Comparison of ENCODE assay signal across 15 cellular contexts in genomic region chr15:47586653-47587224, GRCh38.
DNase-seq lines count a peak whose midpoint lies in the region; ATAC-seq and TF ChIP-seq lines count a peak whose summit lies in the region.
"Had no signal": no experiment of that assay in that cellular context is flagged by ENCODE, and none has a peak within 500 bp of the region (broad histone marks: within the 10 kb centered on the region; RNA-seq: fewer than 3 reads in every experiment).

No MANE protein-coding gene starts in this region.

- peaks cover 48% of the 10 kb centered on the region for H3K4me1 Mint-ChIP-seq in mesothelial cell of epicardium
- H3K4me1 Mint-ChIP-seq in T-helper 2 cell treated with Interferon-gamma antibody and Interleukin-4, amounts not matched to agents 5 μg/mL and 100 μg/mL, for 36 hours (ENCODE audit: low read depth) = no peaks in the 10 kb centered on the region

- no peak overlapping the region for H3K27ac ChIP-seq in foreskin keratinocyte
- H3K27ac ChIP-seq: psoas muscle, stomach had no signal

- H3K27me3 ChIP-seq in foreskin keratinocyte = no peaks in the 10 kb centered on the region
- H3K27me3 ChIP-seq: stomach had no signal

- peak; percentile 27 for DNase-seq in DMS153 treated with DMSO at 0.1 percent for 48 hours (lab: John Stamatoyannopoulos, UW; ENCODE audit: unreplicated experiment)
- DNase-seq in NCI-H1105 treated with DMSO at 0.1 percent for 48 hours (lab: John Stamatoyannopoulos, UW) = peak; percentile 85
- peak; percentile 91 for DNase-seq in NCI-H82 (lab: John Stamatoyannopoulos, UW)
- DNase-seq in mesothelial cell of epicardium (ENCODE audit: low spot score in 2 of 2, unreplicated experiment in 2 of 2) = no peak
- DNase-seq in SK-N-DZ (ENCODE audit: low spot score) = no peak
- DNase-seq in T-helper 2 cell treated with Interferon-gamma antibody and Interleukin-4, amounts not matched to agents 5 μg/mL and 100 μg/mL, for 36 hours (ENCODE audit: low spot score) = no peak
- no peak for DNase-seq in foreskin keratinocyte
- DNase-seq: activated T-cell treated with anti-CD3 and anti-CD28 coated beads, Interleukin-2, amount 50 U/mL, for 4 hours; anterior cingulate cortex; Calu3; NCI-H526 treated with DMSO at 0.1 percent for 48 hours; stimulated activated CD4-positive, alpha-beta T cell treated with anti-CD3 and anti-CD28 coated beads, Interleukin-4, amount 100 ng/mL, for 24 hours; stomach had no signal

- no peak for ATAC-seq in foreskin keratinocyte
- ATAC-seq: activated T-cell treated with anti-CD3 and anti-CD28 coated beads, Interleukin-2, amount 50 U/mL, for 4 hours; psoas muscle; SK-N-SH treated with all-trans-retinoic acid at 6 μM for 48 hours had no signal

- H3K27ac Mint-ChIP-seq in mesothelial cell of epicardium = peak overlapping the region; percentile 95
- no peak overlapping the region for H3K27ac Mint-ChIP-seq in T-helper 2 cell treated with Interferon-gamma antibody and Interleukin-4, amounts not matched to agents 5 μg/mL and 100 μg/mL, for 36 hours

- no peak overlapping the region for H3K4me3 Mint-ChIP-seq in mesothelial cell of epicardium
- no peak overlapping the region for H3K4me3 Mint-ChIP-seq in T-helper 2 cell treated with Interferon-gamma antibody and Interleukin-4, amounts not matched to agents 5 μg/mL and 100 μg/mL, for 36 hours
- H3K4me3 Mint-ChIP-seq: activated T-cell treated with anti-CD3 and anti-CD28 coated beads, Interleukin-2, amount 50 U/mL, for 4 hours had no signal

- no peaks in the 10 kb centered on the region for H3K4me1 ChIP-seq in foreskin keratinocyte
- H3K4me1 ChIP-seq: psoas muscle, stomach had no signal

- H3K27me3 Mint-ChIP-seq in mesothelial cell of epicardium (ENCODE audit: low read depth) = no peaks in the 10 kb centered on the region
- H3K27me3 Mint-ChIP-seq in T-helper 2 cell treated with Interferon-gamma antibody and Interleukin-4, amounts not matched to agents 5 μg/mL and 100 μg/mL, for 36 hours (ENCODE audit: low read depth) = no peaks in the 10 kb centered on the region

- no peak for TF ChIP-seq CTCF in mesothelial cell of epicardium (IDR thresholded peaks at IDR 0.05; ENCODE audit: unreplicated experiment)
- no peak for TF ChIP-seq CTCF in foreskin keratinocyte (conservative IDR thresholded peaks at IDR 0.05)

- H3K9me3 Mint-ChIP-seq in mesothelial cell of epicardium = no peaks in the 10 kb centered on the region
- no peaks in the 10 kb centered on the region for H3K9me3 Mint-ChIP-seq in T-helper 2 cell treated with Interferon-gamma antibody and Interleukin-4, amounts not matched to agents 5 μg/mL and 100 μg/mL, for 36 hours

- H3K36me3 Mint-ChIP-seq in mesothelial cell of epicardium = no peaks in the 10 kb centered on the region
- H3K36me3 Mint-ChIP-seq in T-helper 2 cell treated with Interferon-gamma antibody and Interleukin-4, amounts not matched to agents 5 μg/mL and 100 μg/mL, for 36 hours (ENCODE audit: low read depth) = no peaks in the 10 kb centered on the region

Comparison
In these comparisons a context has a peak if more than half of its experiments do, and no peak if none do; other contexts are left out.
1. DNase-seq: peak in DMS153 treated with DMSO at 0.1 percent for 48 hours (single experiment), NCI-H1105 treated with DMSO at 0.1 percent for 48 hours (single experiment) and NCI-H82 (single experiment); none in mesothelial cell of epicardium (0 of 2), SK-N-DZ (single experiment), T-helper 2 cell treated with Interferon-gamma antibody and Interleukin-4, amounts not matched to agents 5 μg/mL and 100 μg/mL, for 36 hours (single experiment) and foreskin keratinocyte (0 of 2).